1 cellular context compared by ENCODE assay signal in the genomic region with DNA sequence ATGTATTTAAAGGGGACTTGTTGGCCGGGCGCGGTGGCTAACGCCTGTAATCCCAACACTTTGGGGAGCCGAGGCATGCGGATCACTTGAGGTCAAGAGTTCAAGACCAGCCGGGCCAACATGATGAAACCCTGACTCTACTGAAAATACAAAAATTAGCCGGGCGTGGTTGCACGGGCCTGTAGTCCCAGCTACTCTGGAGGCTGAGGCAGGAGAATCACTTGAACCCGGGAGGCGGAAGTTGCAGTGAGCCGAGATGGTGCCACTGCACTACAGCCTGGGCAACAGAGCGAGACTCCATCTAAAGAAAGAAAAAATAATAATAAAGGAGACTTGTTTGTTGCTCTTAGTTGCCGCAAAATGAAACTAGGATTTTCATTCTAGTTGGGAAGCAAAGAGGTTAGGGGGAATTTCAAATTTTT.
TF ChIP-seq lines count a peak whose summit lies in the region.
"Not testable (repeated sequence)": the region's sequence is repeated elsewhere in the genome, so short reads cannot be mapped to it uniquely, and the experiment has no call there.

No MANE protein-coding gene starts in this region.

TF ChIP-seq in K562, 482 proteins besides CTCF, POLR2A, EP300 and RAD21 (continued from another document):
- TF ChIP-seq, protein P1, sequence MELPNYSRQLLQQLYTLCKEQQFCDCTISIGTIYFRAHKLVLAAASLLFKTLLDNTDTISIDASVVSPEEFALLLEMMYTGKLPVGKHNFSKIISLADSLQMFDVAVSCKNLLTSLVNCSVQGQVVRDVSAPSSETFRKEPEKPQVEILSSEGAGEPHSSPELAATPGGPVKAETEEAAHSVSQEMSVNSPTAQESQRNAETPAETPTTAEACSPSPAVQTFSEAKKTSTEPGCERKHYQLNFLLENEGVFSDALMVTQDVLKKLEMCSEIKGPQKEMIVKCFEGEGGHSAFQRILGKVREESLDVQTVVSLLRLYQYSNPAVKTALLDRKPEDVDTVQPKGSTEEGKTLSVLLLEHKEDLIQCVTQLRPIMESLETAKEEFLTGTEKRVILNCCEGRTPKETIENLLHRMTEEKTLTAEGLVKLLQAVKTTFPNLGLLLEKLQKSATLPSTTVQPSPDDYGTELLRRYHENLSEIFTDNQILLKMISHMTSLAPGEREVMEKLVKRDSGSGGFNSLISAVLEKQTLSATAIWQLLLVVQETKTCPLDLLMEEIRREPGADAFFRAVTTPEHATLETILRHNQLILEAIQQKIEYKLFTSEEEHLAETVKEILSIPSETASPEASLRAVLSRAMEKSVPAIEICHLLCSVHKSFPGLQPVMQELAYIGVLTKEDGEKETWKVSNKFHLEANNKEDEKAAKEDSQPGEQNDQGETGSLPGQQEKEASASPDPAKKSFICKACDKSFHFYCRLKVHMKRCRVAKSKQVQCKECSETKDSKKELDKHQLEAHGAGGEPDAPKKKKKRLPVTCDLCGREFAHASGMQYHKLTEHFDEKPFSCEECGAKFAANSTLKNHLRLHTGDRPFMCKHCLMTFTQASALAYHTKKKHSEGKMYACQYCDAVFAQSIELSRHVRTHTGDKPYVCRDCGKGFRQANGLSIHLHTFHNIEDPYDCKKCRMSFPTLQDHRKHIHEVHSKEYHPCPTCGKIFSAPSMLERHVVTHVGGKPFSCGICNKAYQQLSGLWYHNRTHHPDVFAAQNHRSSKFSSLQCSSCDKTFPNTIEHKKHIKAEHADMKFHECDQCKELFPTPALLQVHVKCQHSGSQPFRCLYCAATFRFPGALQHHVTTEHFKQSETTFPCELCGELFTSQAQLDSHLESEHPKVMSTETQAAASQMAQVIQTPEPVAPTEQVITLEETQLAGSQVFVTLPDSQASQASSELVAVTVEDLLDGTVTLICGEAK (IDR thresholded peaks at IDR 0.05): peak; percentile 59; the same call in 1 of the 2 replicates
- TF ChIP-seq, protein P1 (CRISPR knock-in tag; IDR thresholded peaks at IDR 0.05): not testable (repeated sequence)
- TF ChIP-seq, protein P2, sequence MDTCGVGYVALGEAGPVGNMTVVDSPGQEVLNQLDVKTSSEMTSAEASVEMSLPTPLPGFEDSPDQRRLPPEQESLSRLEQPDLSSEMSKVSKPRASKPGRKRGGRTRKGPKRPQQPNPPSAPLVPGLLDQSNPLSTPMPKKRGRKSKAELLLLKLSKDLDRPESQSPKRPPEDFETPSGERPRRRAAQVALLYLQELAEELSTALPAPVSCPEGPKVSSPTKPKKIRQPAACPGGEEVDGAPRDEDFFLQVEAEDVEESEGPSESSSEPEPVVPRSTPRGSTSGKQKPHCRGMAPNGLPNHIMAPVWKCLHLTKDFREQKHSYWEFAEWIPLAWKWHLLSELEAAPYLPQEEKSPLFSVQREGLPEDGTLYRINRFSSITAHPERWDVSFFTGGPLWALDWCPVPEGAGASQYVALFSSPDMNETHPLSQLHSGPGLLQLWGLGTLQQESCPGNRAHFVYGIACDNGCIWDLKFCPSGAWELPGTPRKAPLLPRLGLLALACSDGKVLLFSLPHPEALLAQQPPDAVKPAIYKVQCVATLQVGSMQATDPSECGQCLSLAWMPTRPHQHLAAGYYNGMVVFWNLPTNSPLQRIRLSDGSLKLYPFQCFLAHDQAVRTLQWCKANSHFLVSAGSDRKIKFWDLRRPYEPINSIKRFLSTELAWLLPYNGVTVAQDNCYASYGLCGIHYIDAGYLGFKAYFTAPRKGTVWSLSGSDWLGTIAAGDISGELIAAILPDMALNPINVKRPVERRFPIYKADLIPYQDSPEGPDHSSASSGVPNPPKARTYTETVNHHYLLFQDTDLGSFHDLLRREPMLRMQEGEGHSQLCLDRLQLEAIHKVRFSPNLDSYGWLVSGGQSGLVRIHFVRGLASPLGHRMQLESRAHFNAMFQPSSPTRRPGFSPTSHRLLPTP (IDR thresholded peaks at IDR 0.05; ENCODE audit: borderline replicate concordance, extremely low read depth, insufficient read length): peak; percentile 68
- TF ChIP-seq GTF2E2 (tag; IDR thresholded peaks at IDR 0.05) (0 out of 2 replicates have a peak, but pooled peaks have one; percentile 19), KDM1A (IDR thresholded peaks at IDR 0.05) (peak in 1 of 2 experiments; percentile 28; a peak in 2 of 4 replicates), DPF2 (IDR thresholded peaks at IDR 0.05) (peak; percentile 51; the same call in 1 of the 2 replicates), HDGF (IDR thresholded peaks at IDR 0.05) (peak; percentile 18; the same call in 1 of the 2 replicates), SMARCA5 (IDR thresholded peaks at IDR 0.05) (peak; percentile 49; the same call in 1 of the 2 replicates), ZNF589 (CRISPR knock-in tag; IDR thresholded peaks at IDR 0.05; ENCODE audit: low read depth) (0 out of 2 replicates have a peak, but pooled peaks have one; percentile 61), ADNP (tag; IDR thresholded peaks at IDR 0.05) (peak; percentile 85), DMBX1 (CRISPR knock-in tag; IDR thresholded peaks at IDR 0.05; ENCODE audit: borderline replicate concordance) (peak; percentile 19; the same call in 1 of the 2 replicates), SMARCA4 (IDR thresholded peaks at IDR 0.05) (peak; percentile 56; the same call in 1 of the 2 replicates), SNIP1 (IDR thresholded peaks at IDR 0.05; ENCODE audit: low read depth) (peak; percentile 66)
- TF ChIP-seq, protein P3, sequence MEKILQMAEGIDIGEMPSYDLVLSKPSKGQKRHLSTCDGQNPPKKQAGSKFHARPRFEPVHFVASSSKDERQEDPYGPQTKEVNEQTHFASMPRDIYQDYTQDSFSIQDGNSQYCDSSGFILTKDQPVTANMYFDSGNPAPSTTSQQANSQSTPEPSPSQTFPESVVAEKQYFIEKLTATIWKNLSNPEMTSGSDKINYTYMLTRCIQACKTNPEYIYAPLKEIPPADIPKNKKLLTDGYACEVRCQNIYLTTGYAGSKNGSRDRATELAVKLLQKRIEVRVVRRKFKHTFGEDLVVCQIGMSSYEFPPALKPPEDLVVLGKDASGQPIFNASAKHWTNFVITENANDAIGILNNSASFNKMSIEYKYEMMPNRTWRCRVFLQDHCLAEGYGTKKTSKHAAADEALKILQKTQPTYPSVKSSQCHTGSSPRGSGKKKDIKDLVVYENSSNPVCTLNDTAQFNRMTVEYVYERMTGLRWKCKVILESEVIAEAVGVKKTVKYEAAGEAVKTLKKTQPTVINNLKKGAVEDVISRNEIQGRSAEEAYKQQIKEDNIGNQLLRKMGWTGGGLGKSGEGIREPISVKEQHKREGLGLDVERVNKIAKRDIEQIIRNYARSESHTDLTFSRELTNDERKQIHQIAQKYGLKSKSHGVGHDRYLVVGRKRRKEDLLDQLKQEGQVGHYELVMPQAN (IDR thresholded peaks at IDR 0.05; ENCODE audit: borderline replicate concordance): 0 out of 2 replicates have a peak, but pooled peaks have one; percentile 21
